ENCODE assay signal across 1 cellular context in the genomic region with DNA sequence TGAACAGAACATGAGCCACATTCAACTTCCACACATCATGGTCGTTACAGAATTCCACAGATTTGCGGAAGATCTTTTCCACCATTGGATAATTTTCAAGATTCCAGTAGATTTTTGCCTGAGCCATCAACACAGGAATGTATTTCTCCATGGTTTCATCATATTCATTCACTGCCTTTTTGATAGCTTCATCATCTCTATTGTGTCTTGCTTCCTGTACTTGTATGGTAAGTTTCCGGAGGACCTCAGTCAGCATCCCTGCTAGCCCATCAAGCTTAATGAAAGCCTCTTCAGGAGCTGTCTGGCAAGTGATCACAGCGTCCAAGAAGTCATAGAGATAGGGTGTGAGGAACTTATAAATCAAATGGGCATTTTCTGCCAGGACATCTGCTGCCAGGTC.
A peak's percentile ranks its signal among the peaks of the same experiment; 100 is the strongest.
TF ChIP-seq lines count a peak whose summit lies in the region.
"Not testable (repeated sequence)": the region's sequence is repeated elsewhere in the genome, so short reads cannot be mapped to it uniquely, and the experiment has no call there.

No MANE protein-coding gene starts in this region.

TF ChIP-seq in K562, 482 proteins besides CTCF, POLR2A, EP300 and RAD21:
- TF ChIP-seq CEBPG (CRISPR knock-in tag; IDR thresholded peaks at IDR 0.05): not testable (repeated sequence)
- TF ChIP-seq CEBPG (tag; conservative IDR thresholded peaks at IDR 0.05 in 1 of 2, IDR thresholded peaks at IDR 0.05 in 1 of 2): peak in 1 of 2 experiments; percentile 75; a peak in 2 of 4 replicates
- peak; percentile 37; the same call in 1 of the 2 replicates for TF ChIP-seq SOX6 (IDR thresholded peaks at IDR 0.05)
- TF ChIP-seq, protein P1, sequence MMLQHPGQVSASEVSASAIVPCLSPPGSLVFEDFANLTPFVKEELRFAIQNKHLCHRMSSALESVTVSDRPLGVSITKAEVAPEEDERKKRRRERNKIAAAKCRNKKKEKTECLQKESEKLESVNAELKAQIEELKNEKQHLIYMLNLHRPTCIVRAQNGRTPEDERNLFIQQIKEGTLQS (IDR thresholded peaks at IDR 0.05): peak; percentile 10; the same call in 1 of the 2 replicates
- TF ChIP-seq, protein P1 (CRISPR knock-in tag; conservative IDR thresholded peaks at IDR 0.05): not testable (repeated sequence)
